20 cellular contexts compared by ENCODE assay signal in the genomic region with DNA sequence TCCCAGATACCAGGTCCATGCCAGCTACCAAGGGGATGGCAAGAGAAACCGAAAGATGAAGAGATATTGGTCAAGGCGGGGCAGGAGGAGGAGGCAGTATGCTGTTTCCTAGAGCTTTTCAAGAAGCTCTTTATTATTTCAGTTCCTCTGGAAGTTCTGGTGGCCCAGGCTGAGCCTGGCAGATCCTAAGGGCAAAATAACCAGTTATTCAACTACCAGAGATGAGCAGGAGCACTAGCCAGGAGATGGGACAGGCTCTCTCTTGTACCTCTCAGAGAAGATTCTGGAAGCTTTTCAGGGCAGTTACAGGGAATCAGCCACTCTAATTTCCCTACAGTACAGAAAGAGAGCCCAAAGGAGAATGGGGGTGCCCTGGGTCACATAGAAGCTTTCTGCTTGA. TPM values are rescaled to one million over a fixed set of nuclear protein-coding genes. Genes with fewer than 3 reads are reported as not detected.
DNase-seq lines count a peak whose midpoint lies in the region; ATAC-seq and TF ChIP-seq lines count a peak whose summit lies in the region.
"Had no signal": no experiment of that assay in that cellular context is flagged by ENCODE, and none has a peak within 500 bp of the region (broad histone marks: within the 10 kb centered on the region; RNA-seq: fewer than 3 reads in every experiment).

No MANE protein-coding gene starts in this region.

- H3K9ac ChIP-seq in mammary epithelial cell (ENCODE audit: insufficient read depth, low read length) = no peak overlapping the region
- no peak overlapping the region for H3K9ac ChIP-seq in endodermal cell (ENCODE audit: extremely low read depth, low read length, poor library complexity, severe bottlenecking)
- H3K9ac ChIP-seq: GM23248 had no signal

- no peaks in the 10 kb centered on the region for H3K27me3 ChIP-seq in breast epithelium
- H3K27me3 ChIP-seq in mammary epithelial cell (ENCODE audit: insufficient read depth, low read length) = no peaks in the 10 kb centered on the region
- H3K27me3 ChIP-seq in endodermal cell (ENCODE audit: control insufficient read depth, insufficient read depth, low read length, poor library complexity, severe bottlenecking) = no peaks in the 10 kb centered on the region
- H3K27me3 ChIP-seq in heart left ventricle = no peaks in the 10 kb centered on the region
- H3K27me3 ChIP-seq: BLaER1 treated with 17β-estradiol and CSF1 and Interleukin-3, amounts not matched to agents 10 nM and 100 nM had no signal

- WGBS in mammary epithelial cell (ENCODE audit: low coverage, missing lambda C conversion rate) = 100% methylated on average over 1 of the region's 2 CpGs
- 94 to 100% methylated on average over 2 of the region's 2 CpGs for WGBS in endodermal cell (ENCODE audit: insufficient coverage in 1 of 2, insufficient read length in 1 of 2), 2 experiments
- WGBS in heart left ventricle, 4 donors = 85 to 98% (median 89%) methylated on average over 2 of the region's 2 CpGs

- H3K4me2 ChIP-seq in mammary epithelial cell (ENCODE audit: insufficient read depth, low read depth, low read length) = no peak overlapping the region
- H3K4me2 ChIP-seq: PC-9 had no signal

- dilution Hi-C loops in mammary epithelial cell (cut with HindIII; ENCODE audit: low sequenced_read_pairs) = loop anchor here (10.0 to 25.0 kb wide), 3 partner anchors 115 to 387 kb away; a partner anchor contains a TSS

- ATAC-seq in heart left ventricle = no peak

- H3K27ac Mint-ChIP-seq in endodermal cell (peak overlapping the region; percentile 86), nephron progenitor cell (peak overlapping the region; percentile 92), type B pancreatic cell (peak overlapping the region; percentile 83)

- CTCF ChIA-PET in mammary epithelial cell (lab: Charles Lee; ENCODE audit: low non-redundant PET) = no interaction called here

- H3K9me3 ChIP-seq in breast epithelium (no peaks in the 10 kb centered on the region), mammary epithelial cell (replicated peaks; ENCODE audit: insufficient read depth, low read length) (no peaks in the 10 kb centered on the region), endodermal cell (ENCODE audit: control insufficient read depth, low read length) (no peaks in the 10 kb centered on the region), heart left ventricle (no peaks in the 10 kb centered on the region)
- H3K9me3 ChIP-seq: BLaER1 treated with 17β-estradiol and CSF1 and Interleukin-3, amounts not matched to agents 10 nM and 100 nM had no signal

- H4K20me1 ChIP-seq in mammary epithelial cell (ENCODE audit: insufficient read depth, low read length) = no peaks in the 10 kb centered on the region

- H3K27ac ChIP-seq in breast epithelium = peak overlapping the region; percentile 82 to 84
- H3K27ac ChIP-seq in mammary epithelial cell (ENCODE audit: insufficient read depth, low read depth, low read length) = no peak overlapping the region
- no peak overlapping the region for H3K27ac ChIP-seq in endodermal cell (ENCODE audit: low read depth, low read length)
- H3K27ac ChIP-seq in heart left ventricle = no peak overlapping the region
- H3K27ac ChIP-seq: BLaER1 treated with 17β-estradiol and CSF1 and Interleukin-3, amounts not matched to agents 10 nM and 100 nM; GM23248; PC-9 had no signal

- H3K36me3 ChIP-seq in breast epithelium (no peaks in the 10 kb centered on the region), mammary epithelial cell (ENCODE audit: insufficient read depth, low read length) (peaks cover 2% of the 10 kb centered on the region), endodermal cell (ENCODE audit: control insufficient read depth, insufficient read depth, low read length) (peaks cover 21% of the 10 kb centered on the region), heart left ventricle (peaks cover 0 to 58% (median 43%) of the 10 kb centered on the region in 9 donors)

- peaks cover 72% of the 10 kb centered on the region for H3K79me2 ChIP-seq in mammary epithelial cell (ENCODE audit: insufficient read depth, low read length)

- no peaks in the 10 kb centered on the region for H3K27me3 Mint-ChIP-seq in endodermal cell (ENCODE audit: insufficient read depth)
- peaks cover 2% of the 10 kb centered on the region for H3K27me3 Mint-ChIP-seq in nephron progenitor cell (ENCODE audit: low read depth, poor library complexity)
- no peaks in the 10 kb centered on the region for H3K27me3 Mint-ChIP-seq in type B pancreatic cell

- intact Hi-C loops in breast epithelium (cut with DNase I; ENCODE audit: low total_unique reads) = no loop called here
- intact Hi-C loops in mammary epithelial cell (cut with micrococcal nuclease) = no loop called here
- intact Hi-C loops in heart left ventricle (cut with DNase I) = no loop called here

- H3K9me3 Mint-ChIP-seq in endodermal cell (no peaks in the 10 kb centered on the region), nephron progenitor cell (no peaks in the 10 kb centered on the region), type B pancreatic cell (no peaks in the 10 kb centered on the region)

- H3K4me1 ChIP-seq in breast epithelium (peaks cover 14 to 18% of the 10 kb centered on the region in 2 donors), mammary epithelial cell (ENCODE audit: insufficient read depth, low read length) (peaks cover 12% of the 10 kb centered on the region), endodermal cell (ENCODE audit: control insufficient read depth, insufficient read depth, low read length) (peaks cover 20% of the 10 kb centered on the region), heart left ventricle (peaks cover 0 to 40% (median 26%) of the 10 kb centered on the region in 12 donors)

- H3K4me1 Mint-ChIP-seq in endodermal cell = peaks cover 28% of the 10 kb centered on the region
- H3K4me1 Mint-ChIP-seq in nephron progenitor cell = peaks cover 26% of the 10 kb centered on the region
- H3K4me1 Mint-ChIP-seq in type B pancreatic cell (ENCODE audit: unreplicated experiment) = peaks cover 25% of the 10 kb centered on the region

- DNase-seq in breast epithelium (ENCODE audit: low spot score in 2 of 2) (peak in 1 of 2 donors; percentile 83), mammary epithelial cell (no peak), endodermal cell (peak; percentile 36), nephron progenitor cell (no peak), type B pancreatic cell (ENCODE audit: extremely low spot score, unreplicated experiment) (no peak), AG08396 (ENCODE audit: low spot score) (no peak), heart left ventricle (no peak), NOMO-1 (lab: John Stamatoyannopoulos, UW; ENCODE audit: unreplicated experiment in 2 of 2) (no peak)
- DNase-seq: GDM1, GM23248, HCEC 1CT, IMR-90, Karpas-422, MM.1S, NCI-H1105, NCI-H1694, NCI-H510A treated with DMSO at 0.1 percent for 48 hours, NCI-H82, PC-9 had no signal

- H3K36me3 Mint-ChIP-seq in endodermal cell (ENCODE audit: low read depth) = peaks cover 21% of the 10 kb centered on the region
- peaks cover 19% of the 10 kb centered on the region for H3K36me3 Mint-ChIP-seq in nephron progenitor cell (ENCODE audit: low read depth)
- peaks cover 6% of the 10 kb centered on the region for H3K36me3 Mint-ChIP-seq in type B pancreatic cell

- H2AFZ ChIP-seq in mammary epithelial cell (ENCODE audit: low read depth, low read length) = no peak overlapping the region
- H2AFZ ChIP-seq: GM23248, PC-9 had no signal

- H3K4me3 ChIP-seq in breast epithelium = peak overlapping the region in 2 of 3 donors; percentile 18 to 33
- H3K4me3 ChIP-seq in mammary epithelial cell (replicated peaks in 1 of 3; ENCODE audit: insufficient read depth in 1 of 3, low read depth in 2 of 3, low read length in 3 of 3) = no peak overlapping the region
- no peak overlapping the region for H3K4me3 ChIP-seq in endodermal cell (ENCODE audit: low read length)
- H3K4me3 ChIP-seq in heart left ventricle = no peak overlapping the region
- H3K4me3 ChIP-seq: BLaER1 treated with 17β-estradiol and CSF1 and Interleukin-3, amounts not matched to agents 10 nM and 100 nM; GM23248; PC-9 had no signal

- TF ChIP-seq POLR2A in breast epithelium (IDR thresholded peaks at IDR 0.05) (no peak), heart left ventricle (IDR thresholded peaks at IDR 0.05) (no peak)

- in situ Hi-C loops in mammary epithelial cell (cut with MboI; ENCODE audit: low sequenced_read_pairs in 2 of 2) = loop anchor here (25.0 kb wide), 2 partner anchors 212 to 437 kb away; no protein-coding TSS in a partner anchor

- H3K4me3 Mint-ChIP-seq in endodermal cell (no peak overlapping the region), nephron progenitor cell (no peak overlapping the region), type B pancreatic cell (peak overlapping the region; percentile 65)

- no peak for TF ChIP-seq CTCF in breast epithelium (IDR thresholded peaks at IDR 0.05)
- no peak for TF ChIP-seq CTCF in mammary epithelial cell (conservative IDR thresholded peaks at IDR 0.05 in 1 of 2, IDR thresholded peaks at IDR 0.05 in 1 of 2; ENCODE audit: extremely low read depth in 1 of 2, insufficient read depth in 1 of 2, low read depth in 1 of 2, low read length in 2 of 2)
- no peak for TF ChIP-seq CTCF in endodermal cell (conservative IDR thresholded peaks at IDR 0.05)
- TF ChIP-seq CTCF in nephron progenitor cell (IDR thresholded peaks at IDR 0.05) = no peak
- no peak for TF ChIP-seq CTCF in type B pancreatic cell (conservative IDR thresholded peaks at IDR 0.05)
- TF ChIP-seq CTCF in heart left ventricle (IDR thresholded peaks at IDR 0.05) = no peak

- no TSS peak for BruUV-seq in mammary epithelial cell (replicated peaks; lab: Mats Ljungman, UMichigan)

RNA-seq across cellular contexts. Expression of a gene that starts 5.3 kb away (rescaled TPM):
- 10 to 100 TPM; 38.4 to 48.1 (median 38.7) TPM for total RNA-seq in breast epithelium
- total RNA-seq in mammary epithelial cell = 10 to 100 TPM; 57.7 to 98.4 TPM
- polyA plus RNA-seq in mammary epithelial cell = 58.9 TPM
- 60.1 TPM for polyA minus RNA-seq in mammary epithelial cell
- total RNA-seq in endodermal cell = 10 to 100 TPM; 22.6 to 27.5 TPM
- 18.3 TPM for polyA plus RNA-seq in endodermal cell (2013, experiment 1 of 2)
- 17.5 TPM for polyA plus RNA-seq in endodermal cell (2013, experiment 2 of 2)
- total RNA-seq in type B pancreatic cell (ENCODE audit: low replicate concordance) = 30.6 and 34.3 TPM in 2 replicates
- 10 to 100 TPM; 23.8 to 42.5 (median 29.1) TPM for total RNA-seq in heart left ventricle
- 10 to 100 TPM; 21.1 to 36.0 TPM for polyA plus RNA-seq in heart left ventricle

Comparison
In these comparisons a context has a peak if more than half of its experiments do, and no peak if none do; other contexts are left out.
1. H3K27ac ChIP-seq: peak in breast epithelium (2 of 2); none in mammary epithelial cell (single experiment), endodermal cell (single experiment) and heart left ventricle (0 of 12).
2. H3K4me3 ChIP-seq: peak in breast epithelium (2 of 3); none in mammary epithelial cell (0 of 3), endodermal cell (single experiment) and heart left ventricle (0 of 12).
3. Peak in every context shown above with its lines, with median percentiles within 50 percentile points of each other: H3K27ac Mint-ChIP-seq.